Comparison of ENCODE assay signal across 17 cellular contexts in genomic region chr2:228675042-228675441, GRCh38.
A peak's percentile ranks its signal among the peaks of the same experiment; 100 is the strongest.
DNase-seq lines count a peak whose midpoint lies in the region; ATAC-seq and TF ChIP-seq lines count a peak whose summit lies in the region.
"Had no signal": no experiment of that assay in that cellular context is flagged by ENCODE, and none has a peak within 500 bp of the region (broad histone marks: within the 10 kb centered on the region; RNA-seq: fewer than 3 reads in every experiment).

No MANE protein-coding gene starts in this region.

- no peak overlapping the region for H4K91ac ChIP-seq in IMR-90 (ENCODE audit: insufficient read depth, low read depth, low read length)

- no peak overlapping the region for H3K4me3 Mint-ChIP-seq in nephron
- H3K4me3 Mint-ChIP-seq: brain had no signal

- POLR2A ChIA-PET in IMR-90 (lab: Charles Lee; ENCODE audit: unreplicated experiment): no interaction called here

- no peak overlapping the region for H3K27ac ChIP-seq in IMR-90 (ENCODE audit: insufficient read depth, low read length)
- H3K27ac ChIP-seq: foreskin keratinocyte, upper lobe of left lung had no signal

- TF ChIP-seq CTCF in IMR-90 (conservative IDR thresholded peaks at IDR 0.05; ENCODE audit: low read depth, low read length) (no peak), nephron (IDR thresholded peaks at IDR 0.05; ENCODE audit: unreplicated experiment in 3 of 3) (no peak)

- no peak overlapping the region for H2AK5ac ChIP-seq in IMR-90 (ENCODE audit: low read depth, low read length)

- CTCF ChIA-PET in IMR-90 (lab: Yijun Ruan, JAX): no interaction called here

- no peak overlapping the region for H3K18ac ChIP-seq in IMR-90 (ENCODE audit: low read depth, low read length)

- ATAC-seq in IMR-90 (ENCODE audit: low read depth) (no peak), GM21723 (IDR thresholded peaks at IDR 0.05; ENCODE audit: unreplicated experiment) (no peak)
- ATAC-seq: foreskin keratinocyte had no signal

- H3K14ac ChIP-seq in IMR-90 (replicated peaks; ENCODE audit: low read depth, low read length): no peak overlapping the region

- H2BK20ac ChIP-seq in IMR-90 (ENCODE audit: low read depth, low read length): no peak overlapping the region

- H2AK9ac ChIP-seq in IMR-90 (replicated peaks; ENCODE audit: low read depth, low read length, poor library complexity): no peak overlapping the region

- H3K9me1 ChIP-seq in IMR-90 (ENCODE audit: insufficient read depth, low read length): no peaks in the 10 kb centered on the region

- no peaks in the 10 kb centered on the region; the same call in 1 of the 2 replicates for H3K4me1 ChIP-seq in IMR-90 (ENCODE audit: control insufficient read depth, insufficient read depth, low read length)
- H3K4me1 ChIP-seq: foreskin keratinocyte, upper lobe of left lung had no signal

- peaks cover 4% of the 10 kb centered on the region for H3K27me3 Mint-ChIP-seq in nephron (ENCODE audit: low read depth)

- no peak overlapping the region for H3K9ac ChIP-seq in IMR-90 (ENCODE audit: low read depth, low read length)

- DNase-seq in AG08396 (ENCODE audit: low spot score) (peak; percentile 25), IMR-90 (peak; percentile 45), fibroblast of gingiva (ENCODE audit: low read depth) (peak; percentile 82), retina (no peak), germinal center (ENCODE audit: low spot score) (no peak)
- DNase-seq in effector CD8-positive, alpha-beta T cell (lab: John Stamatoyannopoulos, UW): no peak
- DNase-seq: activated CD4-positive, CD25-positive, alpha-beta regulatory T cell; activated gamma-delta T cell; COR-L47; foreskin keratinocyte; NCI-H1048; stimulated activated CD4-positive, alpha-beta T cell treated with anti-CD3 and anti-CD28 coated beads, Interleukin-4, amount 100 ng/mL, for 4 hours; T-helper 2 cell; upper lobe of left lung had no signal

- no peak overlapping the region for H2BK120ac ChIP-seq in IMR-90 (ENCODE audit: low read depth, low read length)

- H3K27ac Mint-ChIP-seq in nephron: peak overlapping the region in 2 of 3 experiments; percentile 20 to 48
- H3K27ac Mint-ChIP-seq: brain had no signal

- H4K5ac ChIP-seq in IMR-90 (ENCODE audit: low read depth, low read length): no peak overlapping the region

- BruUV-seq in IMR-90 (replicated peaks; lab: Mats Ljungman, UMichigan): no TSS peak

- no peak overlapping the region for H2BK15ac ChIP-seq in IMR-90 (ENCODE audit: low read depth, low read length)

- TF ChIP-seq POLR2A in IMR-90 (IDR thresholded peaks at IDR 0.05; ENCODE audit: low read depth, low read length): no peak

- no peak overlapping the region for H3K4me3 ChIP-seq in IMR-90 (ENCODE audit: insufficient read depth, low read depth, low read length)
- H3K4me3 ChIP-seq: upper lobe of left lung had no signal

- H3K4me1 Mint-ChIP-seq in nephron: peaks cover 12% of the 10 kb centered on the region
- H3K4me1 Mint-ChIP-seq: brain had no signal

- intact Hi-C loops in IMR-90 (cut with micrococcal nuclease): no loop called here

- H4K8ac ChIP-seq in IMR-90 (ENCODE audit: low read depth in 2 of 2, low read length in 2 of 2): no peak overlapping the region

- H3K36me3 ChIP-seq in IMR-90 (ENCODE audit: control insufficient read depth, insufficient read depth, low read length): no peaks in the 10 kb centered on the region
- H3K36me3 ChIP-seq: upper lobe of left lung had no signal

- 0% methylated on average over 1 of the region's 3 CpGs; no CpG with 5 or more reads in 1 of the 2 experiments for WGBS in IMR-90 (ENCODE audit: extremely low coverage in 2 of 2, insufficient read length in 1 of 2), 2 experiments

- H3K36me3 Mint-ChIP-seq in nephron (ENCODE audit: low read depth): no peaks in the 10 kb centered on the region
- H3K36me3 Mint-ChIP-seq: brain had no signal

- H3K4ac ChIP-seq in IMR-90 (ENCODE audit: low read depth, low read length): no peak overlapping the region

- no peak overlapping the region for H2AFZ ChIP-seq in IMR-90 (replicated peaks; ENCODE audit: low read length, poor library complexity)

- H2BK5ac ChIP-seq in IMR-90 (ENCODE audit: low read depth, low read length, poor library complexity, severe bottlenecking): no peak overlapping the region

- no peak overlapping the region for H3K23ac ChIP-seq in IMR-90 (ENCODE audit: low read depth, low read length)

- no peaks in the 10 kb centered on the region for H3K79me1 ChIP-seq in IMR-90 (ENCODE audit: low read depth in 1 of 2, low read length in 2 of 2)

- H3K27me3 ChIP-seq in IMR-90 (ENCODE audit: control insufficient read depth, insufficient read depth, low read length): no peaks in the 10 kb centered on the region
- H3K27me3 ChIP-seq: foreskin keratinocyte, upper lobe of left lung had no signal

- peaks cover 2% of the 10 kb centered on the region for H3K9me3 Mint-ChIP-seq in nephron

- dilution Hi-C loops in IMR-90 (cut with HindIII; ENCODE audit: low sequenced_read_pairs, unreplicated experiment): no loop called here

- no peaks in the 10 kb centered on the region for H4K20me1 ChIP-seq in IMR-90 (ENCODE audit: insufficient read depth, low read length)

- no peak overlapping the region for H3K4me2 ChIP-seq in IMR-90 (ENCODE audit: low read depth, low read length)

- in situ Hi-C loops in IMR-90 (cut with MboI; ENCODE audit: low sequenced_read_pairs): loop anchor here (25.0 kb wide), 1 partner anchor 912 kb away; no protein-coding TSS in a partner anchor

- H3K56ac ChIP-seq in IMR-90 (ENCODE audit: extremely low read depth, insufficient read depth, low read length): no peak overlapping the region

- no peaks in the 10 kb centered on the region for H3K9me3 ChIP-seq in IMR-90 (ENCODE audit: control insufficient read depth, insufficient read depth, low read length)
- H3K9me3 ChIP-seq: upper lobe of left lung had no signal

- no peak for TF ChIP-seq RAD21 in IMR-90 (IDR thresholded peaks at IDR 0.05; ENCODE audit: low read length)

TF ChIP-seq in IMR-90, 13 proteins besides CTCF, POLR2A, EP300 and RAD21:
- TF ChIP-seq CHD1 (IDR thresholded peaks at IDR 0.05; ENCODE audit: low read depth, low read length) (no peak), RCOR1 (IDR thresholded peaks at IDR 0.05; ENCODE audit: insufficient replicate concordance, low read length) (no peak), RFX5 (IDR thresholded peaks at IDR 0.05; ENCODE audit: low read depth, low read length) (no peak), ELK1 (IDR thresholded peaks at IDR 0.05; ENCODE audit: borderline replicate concordance, low read depth, low read length) (no peak)

Comparison
In these comparisons a context has a peak if more than half of its experiments do, and no peak if none do; other contexts are left out.
1. DNase-seq: peak in AG08396 (single experiment), IMR-90 (single experiment) and fibroblast of gingiva (single experiment); none in retina (single experiment), germinal center (single experiment) and effector CD8-positive, alpha-beta T cell (single experiment).